ENCODE assay signal across 8 cellular contexts in genomic region chr3:56917740-56918568, GRCh38.
A peak's percentile ranks its signal among the peaks of the same experiment; 100 is the strongest.
DNase-seq lines count a peak whose midpoint lies in the region; ATAC-seq lines count a peak whose summit lies in the region.

No MANE protein-coding gene starts in this region.

- DNase-seq in activated CD4-positive, alpha-beta T cell treated with anti-CD3 and anti-CD28 coated beads for 48 hours, result peak; percentile 79
- DNase-seq in activated CD4-positive, alpha-beta T cell treated with anti-CD3 and anti-CD28 coated beads, Interleukin-2, amount 50 U/mL, for 4 hours, result no peak
- DNase-seq in NOMO-1 treated with DMSO at 0.1 percent for 48 hours (lab: John Stamatoyannopoulos, UW; ENCODE audit: unreplicated experiment) (peak; percentile 80), left colon (peak in 1 of 2 donors; percentile 21), NCI-H1105 treated with DMSO at 0.1 percent for 48 hours (lab: John Stamatoyannopoulos, UW) (no peak), pons (ENCODE audit: low spot score) (no peak), HPDE6-E6E7 (ENCODE audit: extremely low spot score) (no peak)

- intact Hi-C loops in left colon (cut with DNase I, micrococcal nuclease), result no loop called here

- ATAC-seq in HG03060 (IDR thresholded peaks at IDR 0.05; ENCODE audit: low read depth, unreplicated experiment) (peak; percentile 43), left colon (peak; percentile 52)

Comparison
In these comparisons a context has a peak if more than half of its experiments do, and no peak if none do; other contexts are left out.
1. DNase-seq: peak in activated CD4-positive, alpha-beta T cell treated with anti-CD3 and anti-CD28 coated beads for 48 hours (single experiment) and NOMO-1 treated with DMSO at 0.1 percent for 48 hours (single experiment); none in activated CD4-positive, alpha-beta T cell treated with anti-CD3 and anti-CD28 coated beads, Interleukin-2, amount 50 U/mL, for 4 hours (0 of 2), NCI-H1105 treated with DMSO at 0.1 percent for 48 hours (single experiment), pons (single experiment) and HPDE6-E6E7 (single experiment).